Comparison of ENCODE assay signal across 8 cellular contexts in genomic region chr17:19508327-19508867, GRCh38. TPM values are rescaled to one million over a fixed set of nuclear protein-coding genes. Genes with fewer than 3 reads are reported as not detected.
DNase-seq lines count a peak whose midpoint lies in the region; ATAC-seq and TF ChIP-seq lines count a peak whose summit lies in the region.

No MANE protein-coding gene starts in this region.

- intact Hi-C loops in esophagus squamous epithelium (cut with DNase I) (no loop called here), transverse colon (cut with DNase I; ENCODE audit: low total_unique reads) (loop anchor here (10.0 kb wide), 1 partner anchor 144 kb away; the partner anchor contains the start of gene B9D1)

- peak overlapping the region; percentile 5 to 89 (median 70); a peak in 20 of 22 replicates for H3K27ac ChIP-seq in BLaER1 treated with 17β-estradiol and CSF1 and Interleukin-3, amounts not matched to agents 10 nM and 100 nM
- peak overlapping the region; percentile 86 to 98 (median 96) for H3K27ac ChIP-seq in esophagus squamous epithelium
- H3K27ac ChIP-seq in transverse colon: peak overlapping the region; percentile 88 to 96 (median 92)

- 12 to 13% methylated on average over 20 to 21 of the region's 26 CpGs for WGBS in esophagus squamous epithelium, 2 donors
- WGBS in transverse colon (ENCODE audit: low coverage in 1 of 2), 2 donors: 5 to 11% methylated on average over 7 to 26 of the region's 26 CpGs

- H3K27me3 ChIP-seq in BLaER1 treated with 17β-estradiol and CSF1 and Interleukin-3, amounts not matched to agents 10 nM and 100 nM: peaks cover 0 to 9% (median 0%) of the 10 kb centered on the region in 11 experiments; a peak in 2 of 22 replicates
- H3K27me3 ChIP-seq in esophagus squamous epithelium (no peaks in the 10 kb centered on the region), transverse colon (no peaks in the 10 kb centered on the region)

- H3K4me2 ChIP-seq in BLaER1 treated with 17β-estradiol and CSF1 and Interleukin-3, amounts not matched to agents 10 nM and 100 nM: peak overlapping the region; percentile 50 to 81 (median 71)

- TF ChIP-seq CTCF in NB4 (IDR thresholded peaks at IDR 0.05; ENCODE audit: low read depth, low read length) (no peak), esophagus squamous epithelium (IDR thresholded peaks at IDR 0.05) (no peak), transverse colon (IDR thresholded peaks at IDR 0.05) (no peak)

- peak overlapping the region; percentile 64 to 81 (median 75) for H3K4me3 ChIP-seq in BLaER1 treated with 17β-estradiol and CSF1 and Interleukin-3, amounts not matched to agents 10 nM and 100 nM
- H3K4me3 ChIP-seq in NB4 (ENCODE audit: low read depth, low read length) (peak overlapping the region; percentile 79), esophagus squamous epithelium (peak overlapping the region; percentile 53 to 88 (median 86)), transverse colon (peak overlapping the region; percentile 61 to 83 (median 65))

- H3K36me3 ChIP-seq in BLaER1 treated with 17β-estradiol and CSF1 and Interleukin-3, amounts not matched to agents 10 nM and 100 nM: no peaks in the 10 kb centered on the region
- H3K36me3 ChIP-seq in esophagus squamous epithelium (no peaks in the 10 kb centered on the region), transverse colon (no peaks in the 10 kb centered on the region)

- peak; percentile 46 for DNase-seq in NB4 (ENCODE audit: low read depth)
- peak; percentile 3 to 11 (median 6) for DNase-seq in activated CD8-positive, alpha-beta memory T cell treated with anti-CD3 and anti-CD28 coated beads for 48 hours (ENCODE audit: low read depth in 2 of 3, low spot score in 2 of 3)
- no peak for DNase-seq in esophagus squamous epithelium (lab: John Stamatoyannopoulos, UW)
- DNase-seq in nucleus accumbens (lab: John Stamatoyannopoulos, UW): peak in 32 of 56 donors; percentile 9 to 77 (median 54)
- DNase-seq in transverse colon: peak; percentile 52

- peak overlapping the region; percentile 68 to 89 (median 77); a peak in 21 of 22 replicates for H3K9ac ChIP-seq in BLaER1 treated with 17β-estradiol and CSF1 and Interleukin-3, amounts not matched to agents 10 nM and 100 nM

- no peaks in the 10 kb centered on the region for H3K9me3 ChIP-seq in BLaER1 treated with 17β-estradiol and CSF1 and Interleukin-3, amounts not matched to agents 10 nM and 100 nM (replicated peaks in 1 of 11)
- H3K9me3 ChIP-seq in esophagus squamous epithelium (no peaks in the 10 kb centered on the region), transverse colon (no peaks in the 10 kb centered on the region)

- TF ChIP-seq POLR2A in NB4 (IDR thresholded peaks at IDR 0.05; ENCODE audit: extremely low read depth, insufficient read length): no peak
- no peak for TF ChIP-seq POLR2A in esophagus squamous epithelium (IDR thresholded peaks at IDR 0.05)
- no peak for TF ChIP-seq POLR2A in transverse colon (IDR thresholded peaks at IDR 0.05)

- no peak for TF ChIP-seq EP300 in transverse colon (IDR thresholded peaks at IDR 0.05; ENCODE audit: low read depth)

- in situ Hi-C loops in transverse colon (cut with MboI; ENCODE audit: low pct_ligation_motif_present in 1 of 4, low pct_unique_long_range_greater_than_20kb in 1 of 4, low sequenced_read_pairs in 3 of 4): loop anchor here in 1 of 4 donors (25.0 kb wide), 1 partner anchor 129 kb away; the partner anchor contains the start of gene ALDH3A2

- ATAC-seq in GM21423 (IDR thresholded peaks at IDR 0.05; ENCODE audit: unreplicated experiment): peak; percentile 35
- no peak for ATAC-seq in GM19455 (IDR thresholded peaks at IDR 0.05; ENCODE audit: unreplicated experiment)

- no peaks in the 10 kb centered on the region; a peak in 1 of 22 replicates for H4K20me1 ChIP-seq in BLaER1 treated with 17β-estradiol and CSF1 and Interleukin-3, amounts not matched to agents 10 nM and 100 nM

- H3K4me1 ChIP-seq in BLaER1 treated with 17β-estradiol and CSF1 and Interleukin-3, amounts not matched to agents 10 nM and 100 nM: peaks cover 0 to 27% (median 13%) of the 10 kb centered on the region in 10 experiments; a peak in 13 of 20 replicates
- H3K4me1 ChIP-seq in esophagus squamous epithelium (peaks cover 0 to 16% (median 8%) of the 10 kb centered on the region in 3 donors), transverse colon (peaks cover 0 to 8% (median 5%) of the 10 kb centered on the region in 4 donors)

RNA-seq across cellular contexts. Expression of gene SLC47A1, which starts 25.3 kb away (rescaled TPM):
- total RNA-seq in esophagus squamous epithelium: 1 to 10 TPM; 3.9 to 7.8 (median 7.3) TPM
- total RNA-seq in transverse colon: under 1 TPM in 2 of 4 donors, not detected in 2; 0.32 to 0.96 TPM
